24 cellular contexts compared by ENCODE assay signal in genomic region chr22:31938258-31938657, GRCh38.
"Had no signal": no experiment of that assay in that cellular context is flagged by ENCODE, and none has a peak within 500 bp of the region (broad histone marks: within the 10 kb centered on the region; RNA-seq: fewer than 3 reads in every experiment).

No MANE protein-coding gene starts in this region.

- H3K4me3 Mint-ChIP-seq: activated naive CD4-positive, alpha-beta T cell treated with anti-CD3 and anti-CD28 coated beads for 36 hours; activated naive CD8-positive, alpha-beta T cell treated with anti-CD3 and anti-CD28 coated beads for 36 hours; activated T-helper 1 cell treated with anti-CD3 and anti-CD28 coated beads, Interleukin-12 subunit alpha, Interleukin-12 subunit beta, Interleukin-2, Interleukin-4 antibody, amounts not matched to agents 30 ng/mL and 10 ng/mL and 1 ng/mL, durations not matched to agents 14 hours and 24 hours and 36 hours had no signal

- H3K36me3 Mint-ChIP-seq: activated naive CD8-positive, alpha-beta T cell treated with anti-CD3 and anti-CD28 coated beads for 36 hours had no signal

- H3K4me3 ChIP-seq: adrenal gland, ascending aorta, gastrocnemius medialis, testis, transverse colon had no signal

- H3K4me1 ChIP-seq: adrenal gland, ascending aorta, parathyroid adenoma had no signal

- H3K9me3 ChIP-seq: adrenal gland, ascending aorta, gastrocnemius medialis, testis, transverse colon had no signal

- H3K27ac Mint-ChIP-seq: activated naive CD4-positive, alpha-beta T cell treated with anti-CD3 and anti-CD28 coated beads for 36 hours; activated naive CD8-positive, alpha-beta T cell treated with anti-CD3 and anti-CD28 coated beads for 36 hours; activated T-helper 1 cell treated with anti-CD3 and anti-CD28 coated beads, Interleukin-12 subunit alpha, Interleukin-12 subunit beta, Interleukin-2, Interleukin-4 antibody, amounts not matched to agents 30 ng/mL and 10 ng/mL and 1 ng/mL, durations not matched to agents 14 hours and 24 hours and 36 hours; nephron had no signal

- H3K27me3 ChIP-seq: adrenal gland, ascending aorta, brain microvascular endothelial cell, gastrocnemius medialis, testis, transverse colon had no signal

- H3K9me3 Mint-ChIP-seq: activated naive CD4-positive, alpha-beta T cell treated with anti-CD3 and anti-CD28 coated beads for 36 hours; activated naive CD8-positive, alpha-beta T cell treated with anti-CD3 and anti-CD28 coated beads for 36 hours; activated T-helper 1 cell treated with anti-CD3 and anti-CD28 coated beads, Interleukin-12 subunit alpha, Interleukin-12 subunit beta, Interleukin-2, Interleukin-4 antibody, amounts not matched to agents 30 ng/mL and 10 ng/mL and 1 ng/mL, durations not matched to agents 14 hours and 24 hours and 36 hours; nephron had no signal

- DNase-seq: activated CD4-positive, alpha-beta T cell treated with anti-CD3 and anti-CD28 coated beads for 48 hours; activated CD4-positive, alpha-beta T cell treated with anti-CD3 and anti-CD28 coated beads, Interleukin-2, amount 50 U/mL, for 48 hours; activated CD8-positive, alpha-beta memory T cell treated with anti-CD3 and anti-CD28 coated beads, Interleukin-2, amount 50 U/mL, for 4 hours; activated effector memory CD4-positive, alpha-beta T cell treated with anti-CD3 and anti-CD28 coated beads, Interleukin-2, amount 50 U/mL, for 16 hours; activated naive CD4-positive, alpha-beta T cell treated with anti-CD3 and anti-CD28 coated beads for 36 hours; activated naive CD8-positive, alpha-beta T cell treated with anti-CD3 and anti-CD28 coated beads for 36 hours; activated T-cell treated with anti-CD3 and anti-CD28 coated beads, Interleukin-2, amount 50 U/mL, for 1 hour; adrenal gland; brain microvascular endothelial cell; effector memory CD4-positive, alpha-beta T cell; gastrocnemius medialis; glutamatergic neuron; hippocampal formation; left cardiac atrium; mammary epithelial cell; stimulated activated CD4-positive, alpha-beta T cell treated with anti-CD3 and anti-CD28 coated beads, Interleukin-2, amount 100 ng/mL, for 48 hours; stimulated activated naive CD4-positive, alpha-beta T cell treated with Interleukin-2 at 50 U/mL for 16 hours; testis; transverse colon; WERI-Rb-1 had no signal

- H2AFZ ChIP-seq: parathyroid adenoma had no signal

- H3K27me3 Mint-ChIP-seq: activated naive CD8-positive, alpha-beta T cell treated with anti-CD3 and anti-CD28 coated beads for 36 hours had no signal

- H3K36me3 ChIP-seq: adrenal gland, ascending aorta, brain microvascular endothelial cell, gastrocnemius medialis, transverse colon, WERI-Rb-1 had no signal

- H3K9ac ChIP-seq: parathyroid adenoma had no signal

- H3K27ac ChIP-seq: adrenal gland, ascending aorta, brain microvascular endothelial cell, gastrocnemius medialis, parathyroid adenoma, testis, transverse colon, WERI-Rb-1 had no signal
